1 cellular context compared by ENCODE assay signal in the genomic region with DNA sequence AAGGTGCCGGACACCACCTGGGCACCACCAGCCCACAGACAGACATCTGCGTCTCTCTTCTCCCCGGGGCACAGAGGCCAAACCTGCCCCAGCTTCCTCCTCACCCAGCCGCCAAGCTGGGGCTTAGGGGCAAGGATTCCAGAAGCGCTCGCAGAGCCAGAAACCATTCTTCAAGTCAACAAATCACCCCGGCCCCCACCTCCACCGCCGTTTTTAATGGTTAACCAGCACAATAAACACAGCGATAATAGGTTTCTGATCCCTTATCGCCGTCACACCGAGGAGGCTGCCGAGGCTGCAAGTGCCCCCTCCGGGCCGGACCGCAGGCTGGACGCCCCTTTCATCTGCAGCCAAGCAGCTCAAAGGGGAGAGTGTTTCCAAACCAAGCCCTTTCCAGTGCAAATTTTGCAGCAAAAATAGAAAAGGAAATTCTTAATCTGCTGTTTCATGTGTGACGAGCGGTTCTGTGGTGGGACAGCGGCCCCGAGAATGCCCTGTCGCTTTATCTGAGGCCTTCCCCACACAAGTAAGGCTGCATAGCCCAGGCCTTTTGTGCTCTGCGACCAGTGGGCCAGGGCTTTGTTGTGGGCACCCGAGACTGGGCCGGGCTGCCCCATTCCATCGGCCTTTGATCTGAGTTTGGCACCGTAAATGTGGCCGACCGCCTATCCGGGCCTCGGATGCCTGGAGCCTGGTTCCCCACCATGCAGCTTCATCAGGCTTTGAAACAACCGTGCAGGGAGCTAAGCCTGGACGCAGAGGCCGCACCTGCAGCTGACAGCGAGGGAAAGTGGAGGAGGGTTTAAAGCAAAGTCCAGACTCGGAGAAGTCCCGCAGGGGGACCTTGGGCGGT.
A peak's percentile ranks its signal among the peaks of the same experiment; 100 is the strongest.
TF ChIP-seq lines count a peak whose summit lies in the region.

No MANE protein-coding gene starts in this region.

TF ChIP-seq in HepG2, 621 proteins besides CTCF, POLR2A, EP300 and RAD21 (continued from another document and continues in another):
- TF ChIP-seq, protein P1, sequence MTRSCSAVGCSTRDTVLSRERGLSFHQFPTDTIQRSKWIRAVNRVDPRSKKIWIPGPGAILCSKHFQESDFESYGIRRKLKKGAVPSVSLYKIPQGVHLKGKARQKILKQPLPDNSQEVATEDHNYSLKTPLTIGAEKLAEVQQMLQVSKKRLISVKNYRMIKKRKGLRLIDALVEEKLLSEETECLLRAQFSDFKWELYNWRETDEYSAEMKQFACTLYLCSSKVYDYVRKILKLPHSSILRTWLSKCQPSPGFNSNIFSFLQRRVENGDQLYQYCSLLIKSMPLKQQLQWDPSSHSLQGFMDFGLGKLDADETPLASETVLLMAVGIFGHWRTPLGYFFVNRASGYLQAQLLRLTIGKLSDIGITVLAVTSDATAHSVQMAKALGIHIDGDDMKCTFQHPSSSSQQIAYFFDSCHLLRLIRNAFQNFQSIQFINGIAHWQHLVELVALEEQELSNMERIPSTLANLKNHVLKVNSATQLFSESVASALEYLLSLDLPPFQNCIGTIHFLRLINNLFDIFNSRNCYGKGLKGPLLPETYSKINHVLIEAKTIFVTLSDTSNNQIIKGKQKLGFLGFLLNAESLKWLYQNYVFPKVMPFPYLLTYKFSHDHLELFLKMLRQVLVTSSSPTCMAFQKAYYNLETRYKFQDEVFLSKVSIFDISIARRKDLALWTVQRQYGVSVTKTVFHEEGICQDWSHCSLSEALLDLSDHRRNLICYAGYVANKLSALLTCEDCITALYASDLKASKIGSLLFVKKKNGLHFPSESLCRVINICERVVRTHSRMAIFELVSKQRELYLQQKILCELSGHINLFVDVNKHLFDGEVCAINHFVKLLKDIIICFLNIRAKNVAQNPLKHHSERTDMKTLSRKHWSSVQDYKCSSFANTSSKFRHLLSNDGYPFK (CRISPR knock-in tag; IDR thresholded peaks at IDR 0.05; ENCODE audit: borderline replicate concordance): no peak
- TF ChIP-seq ZNF136 (CRISPR knock-in tag; IDR thresholded peaks at IDR 0.05; ENCODE audit: low read depth) (no peak), ZNF260 (CRISPR knock-in tag; IDR thresholded peaks at IDR 0.05; ENCODE audit: borderline replicate concordance, low read depth) (no peak), ZNF605 (CRISPR knock-in tag; IDR thresholded peaks at IDR 0.05) (0 out of 2 replicates have a peak, but pooled peaks have one; percentile 54), ZBTB49 (CRISPR knock-in tag; IDR thresholded peaks at IDR 0.05; ENCODE audit: borderline replicate concordance) (no peak), ELF1 (CRISPR knock-in tag; IDR thresholded peaks at IDR 0.05) (no peak), TOPORS (CRISPR knock-in tag; IDR thresholded peaks at IDR 0.05) (no peak), TBP (CRISPR knock-in tag; IDR thresholded peaks at IDR 0.05) (no peak), ETV6 (CRISPR knock-in tag; conservative IDR thresholded peaks at IDR 0.05) (peak; percentile 41; the same call in 1 of the 2 replicates), PTBP1 (IDR thresholded peaks at IDR 0.05; ENCODE audit: low read depth, low read length, poor library complexity, severe bottlenecking) (no peak), ASH2L (IDR thresholded peaks at IDR 0.05; ENCODE audit: insufficient read length, low read depth, low read length) (peak; percentile 72), DNMT1 (CRISPR knock-in tag; IDR thresholded peaks at IDR 0.05) (no peak), KDM5B (CRISPR knock-in tag; IDR thresholded peaks at IDR 0.05; ENCODE audit: borderline replicate concordance) (no peak), MEF2D (CRISPR knock-in tag; IDR thresholded peaks at IDR 0.05) (0 out of 2 replicates have a peak, but pooled peaks have one; percentile 21), GATAD1 (CRISPR knock-in tag; IDR thresholded peaks at IDR 0.05) (no peak), ZFP62 (CRISPR knock-in tag; IDR thresholded peaks at IDR 0.05) (no peak), ZNF776 (CRISPR knock-in tag; IDR thresholded peaks at IDR 0.05) (no peak), NFIC (IDR thresholded peaks at IDR 0.05; ENCODE audit: low read length) (no peak; the same call in 1 of the 2 replicates), SETDB1 (CRISPR knock-in tag; IDR thresholded peaks at IDR 0.05; ENCODE audit: borderline replicate concordance) (no peak), ISL2 (CRISPR knock-in tag; IDR thresholded peaks at IDR 0.05) (peak; percentile 85), ZNF549 (CRISPR knock-in tag; IDR thresholded peaks at IDR 0.05) (no peak), ZNF749 (CRISPR knock-in tag; IDR thresholded peaks at IDR 0.05; ENCODE audit: borderline replicate concordance) (no peak), MTF2 (CRISPR knock-in tag; IDR thresholded peaks at IDR 0.05; ENCODE audit: borderline replicate concordance) (no peak), ZSCAN30 (CRISPR knock-in tag; IDR thresholded peaks at IDR 0.05) (no peak), RBFOX2 (IDR thresholded peaks at IDR 0.05; ENCODE audit: low read depth, low read length) (peak; percentile 62; the same call in 1 of the 2 replicates), ZBTB20 (CRISPR knock-in tag; IDR thresholded peaks at IDR 0.05; ENCODE audit: borderline replicate concordance, low read depth) (0 out of 2 replicates have a peak, but pooled peaks have one; percentile 2), MTERF4 (CRISPR knock-in tag; IDR thresholded peaks at IDR 0.05) (0 out of 2 replicates have a peak, but pooled peaks have one; percentile 54), THAP11 (CRISPR knock-in tag; IDR thresholded peaks at IDR 0.05) (peak; percentile 30; the same call in 1 of the 2 replicates), ZNF773 (CRISPR knock-in tag; IDR thresholded peaks at IDR 0.05; ENCODE audit: borderline replicate concordance) (no peak), SMAD9 (CRISPR knock-in tag; IDR thresholded peaks at IDR 0.05) (no peak), HNRNPK (IDR thresholded peaks at IDR 0.05; ENCODE audit: low read depth, low read length, poor library complexity, severe bottlenecking) (no peak), NFE2L1 (CRISPR knock-in tag; IDR thresholded peaks at IDR 0.05; ENCODE audit: borderline replicate concordance) (no peak), ZNF333 (CRISPR knock-in tag; IDR thresholded peaks at IDR 0.05; ENCODE audit: borderline replicate concordance) (no peak), ZNF460 (CRISPR knock-in tag; IDR thresholded peaks at IDR 0.05; ENCODE audit: borderline replicate concordance) (no peak), ZZZ3 (CRISPR knock-in tag; IDR thresholded peaks at IDR 0.05; ENCODE audit: borderline replicate concordance) (no peak), CERS6 (CRISPR knock-in tag; IDR thresholded peaks at IDR 0.05) (no peak), ZNF343 (CRISPR knock-in tag; IDR thresholded peaks at IDR 0.05) (no peak), ZNF577 (CRISPR knock-in tag; IDR thresholded peaks at IDR 0.05; ENCODE audit: borderline replicate concordance, low read depth) (no peak), TOE1 (CRISPR knock-in tag; IDR thresholded peaks at IDR 0.05) (no peak), HDAC2 (CRISPR knock-in tag; IDR thresholded peaks at IDR 0.05) (peak; percentile 76), TRIM24 (CRISPR knock-in tag; IDR thresholded peaks at IDR 0.05) (no peak), ZNF10 (CRISPR knock-in tag; IDR thresholded peaks at IDR 0.05; ENCODE audit: borderline replicate concordance, low read depth) (no peak), ZFP1 (CRISPR knock-in tag; IDR thresholded peaks at IDR 0.05) (0 out of 2 replicates have a peak, but pooled peaks have one; percentile 31), TCF7L2 (IDR thresholded peaks at IDR 0.05; ENCODE audit: low read depth, low read length) (no peak), ZSCAN22 (CRISPR knock-in tag; IDR thresholded peaks at IDR 0.05) (no peak), ZNF766 (CRISPR knock-in tag; IDR thresholded peaks at IDR 0.05; ENCODE audit: borderline replicate concordance) (0 out of 2 replicates have a peak, but pooled peaks have one; percentile 40), CEBPB (IDR thresholded peaks at IDR 0.05; ENCODE audit: borderline replicate concordance, low read depth, low read length) (no peak), ZNF451 (CRISPR knock-in tag; IDR thresholded peaks at IDR 0.05) (0 out of 2 replicates have a peak, but pooled peaks have one; percentile 28), NFKB2 (CRISPR knock-in tag; IDR thresholded peaks at IDR 0.05; ENCODE audit: borderline replicate concordance) (peak; percentile 52; the same call in 1 of the 2 replicates), ZNF879 (CRISPR knock-in tag; IDR thresholded peaks at IDR 0.05) (no peak), ZNF883 (CRISPR knock-in tag; IDR thresholded peaks at IDR 0.05; ENCODE audit: not compliant biosample characterization) (no peak)
- TF ChIP-seq, protein P2, sequence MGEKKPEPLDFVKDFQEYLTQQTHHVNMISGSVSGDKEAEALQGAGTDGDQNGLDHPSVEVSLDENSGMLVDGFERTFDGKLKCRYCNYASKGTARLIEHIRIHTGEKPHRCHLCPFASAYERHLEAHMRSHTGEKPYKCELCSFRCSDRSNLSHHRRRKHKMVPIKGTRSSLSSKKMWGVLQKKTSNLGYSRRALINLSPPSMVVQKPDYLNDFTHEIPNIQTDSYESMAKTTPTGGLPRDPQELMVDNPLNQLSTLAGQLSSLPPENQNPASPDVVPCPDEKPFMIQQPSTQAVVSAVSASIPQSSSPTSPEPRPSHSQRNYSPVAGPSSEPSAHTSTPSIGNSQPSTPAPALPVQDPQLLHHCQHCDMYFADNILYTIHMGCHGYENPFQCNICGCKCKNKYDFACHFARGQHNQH (CRISPR knock-in tag; IDR thresholded peaks at IDR 0.05): 0 out of 2 replicates have a peak, but pooled peaks have one; percentile 38
- TF ChIP-seq, protein P3, sequence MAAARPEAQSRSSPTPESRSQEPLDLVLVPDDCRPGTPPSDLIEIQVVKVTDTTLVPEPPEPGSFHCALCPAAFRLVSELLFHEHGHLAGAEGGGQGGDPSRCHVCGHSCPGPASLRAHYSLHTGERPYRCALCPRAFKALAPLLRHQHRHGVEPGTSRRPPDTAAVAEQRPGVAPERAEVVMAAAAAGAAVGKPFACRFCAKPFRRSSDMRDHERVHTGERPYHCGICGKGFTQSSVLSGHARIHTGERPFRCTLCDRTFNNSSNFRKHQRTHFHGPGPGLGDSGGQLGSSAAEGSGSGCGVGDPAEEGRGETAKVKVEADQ (CRISPR knock-in tag; IDR thresholded peaks at IDR 0.05; ENCODE audit: borderline replicate concordance): no peak
- TF ChIP-seq, protein P4, sequence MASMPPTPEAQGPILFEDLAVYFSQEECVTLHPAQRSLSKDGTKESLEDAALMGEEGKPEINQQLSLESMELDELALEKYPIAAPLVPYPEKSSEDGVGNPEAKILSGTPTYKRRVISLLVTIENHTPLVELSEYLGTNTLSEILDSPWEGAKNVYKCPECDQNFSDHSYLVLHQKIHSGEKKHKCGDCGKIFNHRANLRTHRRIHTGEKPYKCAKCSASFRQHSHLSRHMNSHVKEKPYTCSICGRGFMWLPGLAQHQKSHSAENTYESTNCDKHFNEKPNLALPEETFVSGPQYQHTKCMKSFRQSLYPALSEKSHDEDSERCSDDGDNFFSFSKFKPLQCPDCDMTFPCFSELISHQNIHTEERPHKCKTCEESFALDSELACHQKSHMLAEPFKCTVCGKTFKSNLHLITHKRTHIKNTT (CRISPR knock-in tag; IDR thresholded peaks at IDR 0.05): no peak
- TF ChIP-seq, protein P5, sequence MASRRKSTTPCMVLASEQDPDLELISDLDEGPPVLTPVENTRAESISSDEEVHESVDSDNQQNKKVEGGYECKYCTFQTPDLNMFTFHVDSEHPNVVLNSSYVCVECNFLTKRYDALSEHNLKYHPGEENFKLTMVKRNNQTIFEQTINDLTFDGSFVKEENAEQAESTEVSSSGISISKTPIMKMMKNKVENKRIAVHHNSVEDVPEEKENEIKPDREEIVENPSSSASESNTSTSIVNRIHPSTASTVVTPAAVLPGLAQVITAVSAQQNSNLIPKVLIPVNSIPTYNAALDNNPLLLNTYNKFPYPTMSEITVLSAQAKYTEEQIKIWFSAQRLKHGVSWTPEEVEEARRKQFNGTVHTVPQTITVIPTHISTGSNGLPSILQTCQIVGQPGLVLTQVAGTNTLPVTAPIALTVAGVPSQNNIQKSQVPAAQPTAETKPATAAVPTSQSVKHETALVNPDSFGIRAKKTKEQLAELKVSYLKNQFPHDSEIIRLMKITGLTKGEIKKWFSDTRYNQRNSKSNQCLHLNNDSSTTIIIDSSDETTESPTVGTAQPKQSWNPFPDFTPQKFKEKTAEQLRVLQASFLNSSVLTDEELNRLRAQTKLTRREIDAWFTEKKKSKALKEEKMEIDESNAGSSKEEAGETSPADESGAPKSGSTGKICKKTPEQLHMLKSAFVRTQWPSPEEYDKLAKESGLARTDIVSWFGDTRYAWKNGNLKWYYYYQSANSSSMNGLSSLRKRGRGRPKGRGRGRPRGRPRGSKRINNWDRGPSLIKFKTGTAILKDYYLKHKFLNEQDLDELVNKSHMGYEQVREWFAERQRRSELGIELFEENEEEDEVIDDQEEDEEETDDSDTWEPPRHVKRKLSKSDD (CRISPR knock-in tag; IDR thresholded peaks at IDR 0.05; ENCODE audit: low read depth): 0 out of 2 replicates have a peak, but pooled peaks have one; percentile 28
- TF ChIP-seq, protein P6, sequence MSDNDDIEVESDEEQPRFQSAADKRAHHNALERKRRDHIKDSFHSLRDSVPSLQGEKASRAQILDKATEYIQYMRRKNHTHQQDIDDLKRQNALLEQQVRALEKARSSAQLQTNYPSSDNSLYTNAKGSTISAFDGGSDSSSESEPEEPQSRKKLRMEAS (IDR thresholded peaks at IDR 0.05): no peak; the same call in none of the 2 replicates
